Comparison of ENCODE assay signal across 20 cellular contexts in the genomic region with DNA sequence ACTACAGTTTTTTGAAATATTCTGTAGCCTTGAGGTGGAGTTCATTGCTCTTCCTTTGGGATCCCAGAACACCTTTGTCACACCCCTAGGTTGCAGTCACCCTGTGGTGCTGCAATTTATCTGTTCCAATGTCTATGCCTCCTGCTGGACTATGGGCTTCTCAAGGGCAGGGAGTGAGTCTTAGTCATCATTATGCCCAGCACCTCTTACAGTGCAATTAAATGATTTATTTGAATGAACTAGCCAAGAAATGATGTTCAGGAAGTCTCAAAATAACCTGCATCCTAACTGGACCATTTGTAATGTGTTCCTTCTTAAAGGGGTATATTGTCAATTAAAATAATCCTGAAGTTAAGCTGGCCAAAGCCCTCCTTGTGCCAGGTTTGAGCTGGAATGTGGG.
"Had no signal": no experiment of that assay in that cellular context is flagged by ENCODE, and none has a peak within 500 bp of the region (broad histone marks: within the 10 kb centered on the region; RNA-seq: fewer than 3 reads in every experiment).

No MANE protein-coding gene starts in this region.

- H3K4me1 Mint-ChIP-seq: natural killer cell, neural crest cell had no signal

- H3K4me3 ChIP-seq: colonic mucosa, hepatocyte, pancreas, testis, tibial nerve had no signal

- H3K4me3 Mint-ChIP-seq: natural killer cell, neural crest cell had no signal

- H3K27ac ChIP-seq: colonic mucosa, hepatocyte, pancreas, testis had no signal

- H2AFZ ChIP-seq: hepatocyte had no signal

- H3K36me3 ChIP-seq: colonic mucosa, pancreas, tibial nerve had no signal

- H3K36me3 Mint-ChIP-seq: natural killer cell had no signal

- H3K79me2 ChIP-seq: hepatocyte had no signal

- H3K4me2 ChIP-seq: hepatocyte had no signal

- H3K9me3 ChIP-seq: colonic mucosa, pancreas, testis, tibial nerve had no signal

- H3K4me1 ChIP-seq: colonic mucosa, pancreas, testis had no signal

- H3K27me3 Mint-ChIP-seq: progenitor cell of endocrine pancreas had no signal

- H3K9me3 Mint-ChIP-seq: natural killer cell had no signal

- FAIRE-seq: pancreas, small intestine had no signal

- H3K27ac Mint-ChIP-seq: natural killer cell, progenitor cell of endocrine pancreas had no signal

- H3K27me3 ChIP-seq: colonic mucosa, hepatocyte, pancreas, testis, tibial nerve had no signal

- DNase-seq: cerebellar nuclear complex; colonic mucosa; dermis blood vessel endothelial cell; erythroblast; foreskin melanocyte; head of caudate nucleus; kidney glomerular epithelial cell; mammary epithelial cell; natural killer cell; pancreas; right cardiac atrium; small intestine; stimulated activated CD4-positive, alpha-beta T cell treated with anti-CD3 and anti-CD28 coated beads, Interleukin-12 subunit alpha, Interleukin-12 subunit beta, amount 100 ng/mL, for 4 hours; stimulated activated CD4-positive, alpha-beta T cell treated with anti-CD3 and anti-CD28 coated beads, Interleukin-2, amount 100 ng/mL, for 48 hours; stimulated activated naive CD8-positive, alpha-beta T cell treated with anti-CD3 and anti-CD28 coated beads, Interleukin-15, Interleukin-2, amounts not matched to agents 100 U/mL and 50 U/mL, for 24 hours; testis had no signal
